20 cellular contexts compared by ENCODE assay signal in genomic region chr5:140658870-140659269, GRCh38. TPM values are rescaled to one million over a fixed set of nuclear protein-coding genes. Genes with fewer than 3 reads are reported as not detected.
DNase-seq lines count a peak whose midpoint lies in the region; ATAC-seq and TF ChIP-seq lines count a peak whose summit lies in the region.
"Had no signal": no experiment of that assay in that cellular context is flagged by ENCODE, and none has a peak within 500 bp of the region (broad histone marks: within the 10 kb centered on the region; RNA-seq: fewer than 3 reads in every experiment).

No MANE protein-coding gene starts in this region.

- no peak overlapping the region for H3K4me3 ChIP-seq in right lobe of liver
- H3K4me3 ChIP-seq: A549, GM23338 had no signal

- H3K27me3 Mint-ChIP-seq in activated CD4-positive, alpha-beta T cell treated with anti-CD3 and anti-CD28 coated beads for 36 hours, result no peaks in the 10 kb centered on the region
- H3K27me3 Mint-ChIP-seq in activated naive CD4-positive, alpha-beta T cell treated with anti-CD3 and anti-CD28 coated beads for 36 hours (ENCODE audit: low read depth), result no peaks in the 10 kb centered on the region
- no peaks in the 10 kb centered on the region for H3K27me3 Mint-ChIP-seq in activated T-helper 17 cell treated with anti-CD3 and anti-CD28 coated beads, Interleukin-2, amount 50 U/mL, for 72 hours
- H3K27me3 Mint-ChIP-seq: CD4-positive, alpha-beta T cell had no signal

- ATAC-seq in activated CD4-positive, alpha-beta T cell treated with anti-CD3 and anti-CD28 coated beads for 36 hours, result no peak
- no peak for ATAC-seq in activated naive CD4-positive, alpha-beta T cell treated with anti-CD3 and anti-CD28 coated beads, Interleukin-2, amount 50 U/mL, for 72 hours
- no peak for ATAC-seq in activated T-helper 17 cell treated with anti-CD3 and anti-CD28 coated beads, Interleukin-2, amount 50 U/mL, for 72 hours (replicated peaks)
- ATAC-seq in stimulated activated effector memory CD8-positive, alpha-beta T cell treated with anti-CD3 and anti-CD28 coated beads, Interleukin-12 subunit alpha, Interleukin-12 subunit beta, amount 100 ng/mL, for 72 hours, result no peak
- no peak for ATAC-seq in right lobe of liver
- ATAC-seq: A549, GM23338 had no signal

- peak overlapping the region; percentile 9 for H3K27ac Mint-ChIP-seq in activated CD4-positive, alpha-beta T cell treated with anti-CD3 and anti-CD28 coated beads for 36 hours
- H3K27ac Mint-ChIP-seq in activated naive CD4-positive, alpha-beta T cell treated with anti-CD3 and anti-CD28 coated beads, Interleukin-2, amount 50 U/mL, for 72 hours, result peak overlapping the region; percentile 55 to 74
- no peak overlapping the region for H3K27ac Mint-ChIP-seq in activated naive CD4-positive, alpha-beta T cell treated with anti-CD3 and anti-CD28 coated beads for 36 hours
- H3K27ac Mint-ChIP-seq in activated T-helper 17 cell treated with anti-CD3 and anti-CD28 coated beads, Interleukin-2, amount 50 U/mL, for 72 hours, result peak overlapping the region; percentile 45
- peak overlapping the region; percentile 58 for H3K27ac Mint-ChIP-seq in stimulated activated effector memory CD8-positive, alpha-beta T cell treated with anti-CD3 and anti-CD28 coated beads, Interleukin-12 subunit alpha, Interleukin-12 subunit beta, amount 100 ng/mL, for 72 hours
- H3K27ac Mint-ChIP-seq: CD4-positive, alpha-beta T cell; GM23338; HFFc6 had no signal

- H3K27me3 ChIP-seq in right lobe of liver, result no peaks in the 10 kb centered on the region

- no peaks in the 10 kb centered on the region for H3K4me1 Mint-ChIP-seq in activated CD4-positive, alpha-beta T cell treated with anti-CD3 and anti-CD28 coated beads for 36 hours
- H3K4me1 Mint-ChIP-seq in activated naive CD4-positive, alpha-beta T cell treated with anti-CD3 and anti-CD28 coated beads for 36 hours (ENCODE audit: low read depth), result peaks cover 4% of the 10 kb centered on the region
- no peaks in the 10 kb centered on the region for H3K4me1 Mint-ChIP-seq in activated T-helper 17 cell treated with anti-CD3 and anti-CD28 coated beads, Interleukin-2, amount 50 U/mL, for 72 hours
- peaks cover 5% of the 10 kb centered on the region for H3K4me1 Mint-ChIP-seq in stimulated activated effector memory CD8-positive, alpha-beta T cell treated with anti-CD3 and anti-CD28 coated beads, Interleukin-12 subunit alpha, Interleukin-12 subunit beta, amount 100 ng/mL, for 72 hours
- H3K4me1 Mint-ChIP-seq: GM23338 had no signal

- H3K27ac ChIP-seq in right lobe of liver, result no peak overlapping the region
- H3K27ac ChIP-seq: 22Rv1, A549, C4-2B had no signal

- no peaks in the 10 kb centered on the region for H3K9me3 Mint-ChIP-seq in activated CD4-positive, alpha-beta T cell treated with anti-CD3 and anti-CD28 coated beads for 36 hours (ENCODE audit: low read depth)
- H3K9me3 Mint-ChIP-seq in activated naive CD4-positive, alpha-beta T cell treated with anti-CD3 and anti-CD28 coated beads, Interleukin-2, amount 50 U/mL, for 72 hours, result no peaks in the 10 kb centered on the region
- no peaks in the 10 kb centered on the region for H3K9me3 Mint-ChIP-seq in activated naive CD4-positive, alpha-beta T cell treated with anti-CD3 and anti-CD28 coated beads for 36 hours
- H3K9me3 Mint-ChIP-seq in activated T-helper 17 cell treated with anti-CD3 and anti-CD28 coated beads, Interleukin-2, amount 50 U/mL, for 72 hours, result no peaks in the 10 kb centered on the region
- no peaks in the 10 kb centered on the region for H3K9me3 Mint-ChIP-seq in stimulated activated effector memory CD8-positive, alpha-beta T cell treated with anti-CD3 and anti-CD28 coated beads, Interleukin-12 subunit alpha, Interleukin-12 subunit beta, amount 100 ng/mL, for 72 hours
- H3K9me3 Mint-ChIP-seq: CD4-positive, alpha-beta T cell; GM23338; HFFc6 had no signal

- POLR2A ChIA-PET in activated CD4-positive, alpha-beta T cell treated with anti-CD3 and anti-CD28 coated beads for 36 hours (lab: Charles Lee), result no interaction called here

- intact Hi-C loops in activated CD4-positive, alpha-beta T cell treated with anti-CD3 and anti-CD28 coated beads for 36 hours (cut with DNase I, micrococcal nuclease), result no loop called here
- intact Hi-C loops in activated naive CD4-positive, alpha-beta T cell treated with anti-CD3 and anti-CD28 coated beads for 36 hours (cut with micrococcal nuclease), result no loop called here
- intact Hi-C loops in right lobe of liver (cut with DNase I), result no loop called here

- no peak for DNase-seq in activated CD4-positive, alpha-beta T cell treated with anti-CD3 and anti-CD28 coated beads for 36 hours
- DNase-seq in activated CD4-positive, alpha-beta T cell treated with anti-CD3 and anti-CD28 coated beads, Interleukin-2, amount 50 U/mL, for 4 hours, result no peak
- DNase-seq in activated naive CD4-positive, alpha-beta T cell treated with anti-CD3 and anti-CD28 coated beads, Interleukin-2, amount 50 U/mL, for 72 hours (ENCODE audit: low spot score in 2 of 2), result no peak
- no peak for DNase-seq in activated naive CD4-positive, alpha-beta T cell treated with anti-CD3 and anti-CD28 coated beads for 36 hours
- DNase-seq in stimulated activated effector memory CD8-positive, alpha-beta T cell treated with anti-CD3 and anti-CD28 coated beads, Interleukin-12 subunit alpha, Interleukin-12 subunit beta, amount 100 ng/mL, for 72 hours (ENCODE audit: low spot score in 2 of 2), result no peak
- no peak for DNase-seq in DMS53 treated with DMSO at 0.1 percent for 48 hours (lab: John Stamatoyannopoulos, UW; ENCODE audit: unreplicated experiment)
- DNase-seq in right lobe of liver, result no peak
- DNase-seq: AML-193; Calu3; CD4-positive, alpha-beta T cell; DMS 273 treated with DMSO at 0.1 percent for 48 hours; DMS53; HCEC 1CT; HFFc6; IMR-90 had no signal

- H3K9me3 ChIP-seq in right lobe of liver, result no peaks in the 10 kb centered on the region
- H3K9me3 ChIP-seq: A549 had no signal

- no peak overlapping the region for H3K4me3 Mint-ChIP-seq in activated CD4-positive, alpha-beta T cell treated with anti-CD3 and anti-CD28 coated beads for 36 hours
- no peak overlapping the region for H3K4me3 Mint-ChIP-seq in activated naive CD4-positive, alpha-beta T cell treated with anti-CD3 and anti-CD28 coated beads for 36 hours
- no peak overlapping the region for H3K4me3 Mint-ChIP-seq in activated T-helper 17 cell treated with anti-CD3 and anti-CD28 coated beads, Interleukin-2, amount 50 U/mL, for 72 hours
- no peak overlapping the region for H3K4me3 Mint-ChIP-seq in stimulated activated effector memory CD8-positive, alpha-beta T cell treated with anti-CD3 and anti-CD28 coated beads, Interleukin-12 subunit alpha, Interleukin-12 subunit beta, amount 100 ng/mL, for 72 hours
- H3K4me3 Mint-ChIP-seq: CD4-positive, alpha-beta T cell; GM23338; HFFc6 had no signal

- H3K4me1 ChIP-seq in right lobe of liver, result peaks cover 0 to 2% (median 0%) of the 10 kb centered on the region in 4 donors

- no peak for TF ChIP-seq POLR2A in right lobe of liver (IDR thresholded peaks at IDR 0.05)

- CTCF ChIA-PET in activated CD4-positive, alpha-beta T cell treated with anti-CD3 and anti-CD28 coated beads for 36 hours (lab: Charles Lee), result interaction anchor here (0.6 to 1.2 kb wide), 3 partner anchors 8 to 733 kb away, joined by 3 read pairs; partner anchors contain the start of genes IK and NDUFA2
- CTCF ChIA-PET in activated naive CD4-positive, alpha-beta T cell treated with anti-CD3 and anti-CD28 coated beads for 36 hours (lab: Charles Lee), result interaction anchor here (1.7 kb wide), 1 partner anchor 11 kb away, joined by 4 read pairs; the partner anchor contains the start of genes IK and NDUFA2

- WGBS in right lobe of liver (ENCODE audit: insufficient coverage, low coverage, low lambda C conversion rate, missing lambda C conversion rate), result 95% methylated on average over 17 of the region's 17 CpGs

- no peak for TF ChIP-seq CTCF in right lobe of liver (IDR thresholded peaks at IDR 0.05)

- H3K36me3 ChIP-seq in right lobe of liver, result peaks cover 5 to 91% (median 43%) of the 10 kb centered on the region in 4 donors

- H3K36me3 Mint-ChIP-seq in activated CD4-positive, alpha-beta T cell treated with anti-CD3 and anti-CD28 coated beads for 36 hours (ENCODE audit: low read depth), result peaks cover 60% of the 10 kb centered on the region
- H3K36me3 Mint-ChIP-seq in activated naive CD4-positive, alpha-beta T cell treated with anti-CD3 and anti-CD28 coated beads, Interleukin-2, amount 50 U/mL, for 72 hours, result peaks cover 12 to 33% of the 10 kb centered on the region in 2 donors
- peaks cover 48% of the 10 kb centered on the region for H3K36me3 Mint-ChIP-seq in activated naive CD4-positive, alpha-beta T cell treated with anti-CD3 and anti-CD28 coated beads for 36 hours (ENCODE audit: low read depth)
- peaks cover 97% of the 10 kb centered on the region for H3K36me3 Mint-ChIP-seq in activated T-helper 17 cell treated with anti-CD3 and anti-CD28 coated beads, Interleukin-2, amount 50 U/mL, for 72 hours (ENCODE audit: low read depth)
- peaks cover 96% of the 10 kb centered on the region for H3K36me3 Mint-ChIP-seq in stimulated activated effector memory CD8-positive, alpha-beta T cell treated with anti-CD3 and anti-CD28 coated beads, Interleukin-12 subunit alpha, Interleukin-12 subunit beta, amount 100 ng/mL, for 72 hours

RNA-seq across cellular contexts. Expression of gene WDR55, which starts 5.8 kb away (rescaled TPM):
- 10 to 100 TPM; 25.9 to 31.7 TPM for total RNA-seq in activated CD4-positive, alpha-beta T cell treated with anti-CD3 and anti-CD28 coated beads for 36 hours
- 10 to 100 TPM; 32.5 to 36.3 TPM for total RNA-seq in activated naive CD4-positive, alpha-beta T cell treated with anti-CD3 and anti-CD28 coated beads, Interleukin-2, amount 50 U/mL, for 72 hours
- 10 to 100 TPM; 18.9 to 19.8 TPM for total RNA-seq in activated naive CD4-positive, alpha-beta T cell treated with anti-CD3 and anti-CD28 coated beads for 36 hours
- 10 to 100 TPM; 38.8 TPM for total RNA-seq in activated T-helper 17 cell treated with anti-CD3 and anti-CD28 coated beads, Interleukin-2, amount 50 U/mL, for 72 hours
- total RNA-seq in right lobe of liver, result 10 to 100 TPM; 13.3 to 18.4 (median 15.0) TPM

RNA-seq across cellular contexts. Expression of gene IK, which starts 11.2 kb away (rescaled TPM):
- 100 to 1,000 TPM in 1 of 2 experiments, 10 to 100 TPM in 1; 97.1 to 187 TPM for total RNA-seq in activated CD4-positive, alpha-beta T cell treated with anti-CD3 and anti-CD28 coated beads for 36 hours
- 100 to 1,000 TPM in 1 of 2 donors, 10 to 100 TPM in 1; 87.6 to 108 TPM for total RNA-seq in activated naive CD4-positive, alpha-beta T cell treated with anti-CD3 and anti-CD28 coated beads, Interleukin-2, amount 50 U/mL, for 72 hours
- total RNA-seq in activated naive CD4-positive, alpha-beta T cell treated with anti-CD3 and anti-CD28 coated beads for 36 hours, result 10 to 100 TPM; 82.9 to 93.1 TPM
- total RNA-seq in activated T-helper 17 cell treated with anti-CD3 and anti-CD28 coated beads, Interleukin-2, amount 50 U/mL, for 72 hours, result 10 to 100 TPM; 76.9 to 85.8 TPM
- 10 to 100 TPM; 26.6 to 50.7 (median 30.3) TPM for total RNA-seq in right lobe of liver

RNA-seq across cellular contexts. Expression of gene NDUFA2, which starts 11.4 kb away (rescaled TPM):
- 10 to 100 TPM; 48.5 to 62.0 TPM for total RNA-seq in activated CD4-positive, alpha-beta T cell treated with anti-CD3 and anti-CD28 coated beads for 36 hours
- 10 to 100 TPM; 68.4 to 71.8 TPM for total RNA-seq in activated naive CD4-positive, alpha-beta T cell treated with anti-CD3 and anti-CD28 coated beads, Interleukin-2, amount 50 U/mL, for 72 hours
- 10 to 100 TPM; 71.4 to 76.4 TPM for total RNA-seq in activated naive CD4-positive, alpha-beta T cell treated with anti-CD3 and anti-CD28 coated beads for 36 hours
- 10 to 100 TPM; 48.1 to 63.9 TPM for total RNA-seq in activated T-helper 17 cell treated with anti-CD3 and anti-CD28 coated beads, Interleukin-2, amount 50 U/mL, for 72 hours
- total RNA-seq in right lobe of liver, result 10 to 100 TPM; 35.4 to 56.8 (median 52.4) TPM

RNA-seq across cellular contexts. Expression of gene DND1, which starts 14.5 kb away (rescaled TPM):
- total RNA-seq in activated CD4-positive, alpha-beta T cell treated with anti-CD3 and anti-CD28 coated beads for 36 hours, result 1 to 10 TPM; 2.1 to 3.0 TPM
- total RNA-seq in activated naive CD4-positive, alpha-beta T cell treated with anti-CD3 and anti-CD28 coated beads, Interleukin-2, amount 50 U/mL, for 72 hours, result 1 to 10 TPM in 1 of 2 donors, under 1 TPM in 1; 0.82 to 3.4 TPM
- total RNA-seq in activated naive CD4-positive, alpha-beta T cell treated with anti-CD3 and anti-CD28 coated beads for 36 hours, result 1 to 10 TPM; 1.7 to 1.9 TPM
- total RNA-seq in activated T-helper 17 cell treated with anti-CD3 and anti-CD28 coated beads, Interleukin-2, amount 50 U/mL, for 72 hours, result 1 to 10 TPM; 3.0 to 3.4 TPM
- 1 to 10 TPM in 1 of 6 experiments, under 1 TPM in 5; 0.27 to 1.4 (median 0.69) TPM for total RNA-seq in right lobe of liver

RNA-seq across cellular contexts. Expression of gene TMCO6, which starts 19.6 kb away (rescaled TPM):
- total RNA-seq in activated CD4-positive, alpha-beta T cell treated with anti-CD3 and anti-CD28 coated beads for 36 hours, result 10 to 100 TPM; 36.5 to 36.6 TPM
- 10 to 100 TPM; 28.7 to 30.2 TPM for total RNA-seq in activated naive CD4-positive, alpha-beta T cell treated with anti-CD3 and anti-CD28 coated beads, Interleukin-2, amount 50 U/mL, for 72 hours
- 10 to 100 TPM; 29.0 to 29.5 TPM for total RNA-seq in activated naive CD4-positive, alpha-beta T cell treated with anti-CD3 and anti-CD28 coated beads for 36 hours
- total RNA-seq in activated T-helper 17 cell treated with anti-CD3 and anti-CD28 coated beads, Interleukin-2, amount 50 U/mL, for 72 hours, result 10 to 100 TPM; 22.9 to 30.6 TPM
- total RNA-seq in right lobe of liver, result 10 to 100 TPM in 5 of 6 experiments, 1 to 10 TPM in 1; 7.3 to 45.5 (median 23.6) TPM
